ENCODE assay signal across 10 cellular contexts in genomic region chr12:75964150-75964549, GRCh38.
DNase-seq lines count a peak whose midpoint lies in the region; ATAC-seq and TF ChIP-seq lines count a peak whose summit lies in the region.
"Had no signal": no experiment of that assay in that cellular context is flagged by ENCODE, and none has a peak within 500 bp of the region (broad histone marks: within the 10 kb centered on the region; RNA-seq: fewer than 3 reads in every experiment).

No MANE protein-coding gene starts in this region.

- H3K27me3 Mint-ChIP-seq in activated T-cell treated with anti-CD3 and anti-CD28 coated beads, Interleukin-2, amount 50 U/mL, for 72 hours (ENCODE audit: low read depth) = peaks cover 7% of the 10 kb centered on the region
- H3K27me3 Mint-ChIP-seq in effector memory CD8-positive, alpha-beta T cell = no peaks in the 10 kb centered on the region
- peaks cover 3% of the 10 kb centered on the region for H3K27me3 Mint-ChIP-seq in endothelial cell (ENCODE audit: unreplicated experiment)

- TF ChIP-seq CTCF in upper lobe of left lung (IDR thresholded peaks at IDR 0.05) (no peak), endothelial cell (IDR thresholded peaks at IDR 0.05; ENCODE audit: unreplicated experiment) (no peak)

- no peak overlapping the region for H3K4me3 ChIP-seq in upper lobe of left lung

- H3K4me3 Mint-ChIP-seq in activated T-cell treated with anti-CD3 and anti-CD28 coated beads, Interleukin-2, amount 50 U/mL, for 72 hours = no peak overlapping the region
- H3K4me3 Mint-ChIP-seq in effector memory CD8-positive, alpha-beta T cell = no peak overlapping the region
- no peak overlapping the region for H3K4me3 Mint-ChIP-seq in endothelial cell (ENCODE audit: unreplicated experiment)

- H3K27ac Mint-ChIP-seq in activated T-cell treated with anti-CD3 and anti-CD28 coated beads, Interleukin-2, amount 50 U/mL, for 72 hours = peak overlapping the region; percentile 28
- no peak overlapping the region for H3K27ac Mint-ChIP-seq in effector memory CD8-positive, alpha-beta T cell
- no peak overlapping the region for H3K27ac Mint-ChIP-seq in endothelial cell (ENCODE audit: unreplicated experiment)

- 15 to 42% methylated on average over 1 of the region's 1 CpG for WGBS in upper lobe of left lung, 2 donors

- H3K27me3 ChIP-seq in upper lobe of left lung = no peaks in the 10 kb centered on the region

- H3K9me3 ChIP-seq in upper lobe of left lung = no peaks in the 10 kb centered on the region

- H3K27ac ChIP-seq in upper lobe of left lung = no peak overlapping the region

- no peaks in the 10 kb centered on the region for H3K9me3 Mint-ChIP-seq in activated T-cell treated with anti-CD3 and anti-CD28 coated beads, Interleukin-2, amount 50 U/mL, for 72 hours
- no peaks in the 10 kb centered on the region for H3K9me3 Mint-ChIP-seq in effector memory CD8-positive, alpha-beta T cell
- H3K9me3 Mint-ChIP-seq in endothelial cell (ENCODE audit: unreplicated experiment) = no peaks in the 10 kb centered on the region

- H3K36me3 ChIP-seq in upper lobe of left lung = no peaks in the 10 kb centered on the region

- peaks cover 33% of the 10 kb centered on the region for H3K4me1 Mint-ChIP-seq in activated T-cell treated with anti-CD3 and anti-CD28 coated beads, Interleukin-2, amount 50 U/mL, for 72 hours (ENCODE audit: low read depth)
- H3K4me1 Mint-ChIP-seq in effector memory CD8-positive, alpha-beta T cell (ENCODE audit: low read depth in 2 of 2) = peaks cover 8 to 18% of the 10 kb centered on the region in 2 donors
- H3K4me1 Mint-ChIP-seq in endothelial cell (ENCODE audit: unreplicated experiment) = peaks cover 24% of the 10 kb centered on the region

- no peak for TF ChIP-seq POLR2A in upper lobe of left lung (IDR thresholded peaks at IDR 0.05)

- DNase-seq in activated T-cell treated with anti-CD3 and anti-CD28 coated beads, Interleukin-2, amount 50 U/mL, for 72 hours = no peak
- DNase-seq in activated T-cell treated with anti-CD3 and anti-CD28 coated beads, Interleukin-2, amount 50 U/mL, for 1 hour = no peak
- DNase-seq in Kasumi-1 (lab: John Stamatoyannopoulos, UW) (peak; percentile 85 to 86), upper lobe of left lung (peak in 1 of 2 donors; percentile 80), endothelial cell (ENCODE audit: low spot score) (no peak), NCI-H446 (lab: John Stamatoyannopoulos, UW) (no peak)
- DNase-seq in effector memory CD8-positive, alpha-beta T cell = no peak
- DNase-seq: foreskin melanocyte, NCI-H748 treated with DMSO at 0.1 percent for 48 hours had no signal

- peaks cover 0 to 1% of the 10 kb centered on the region in 2 donors for H3K36me3 Mint-ChIP-seq in activated T-cell treated with anti-CD3 and anti-CD28 coated beads, Interleukin-2, amount 50 U/mL, for 72 hours (ENCODE audit: insufficient read depth in 2 of 2)
- no peaks in the 10 kb centered on the region for H3K36me3 Mint-ChIP-seq in effector memory CD8-positive, alpha-beta T cell (ENCODE audit: insufficient read depth)
- H3K36me3 Mint-ChIP-seq in endothelial cell (ENCODE audit: low read depth, unreplicated experiment) = peaks cover 5% of the 10 kb centered on the region

- peaks cover 8 to 21% (median 13%) of the 10 kb centered on the region in 4 donors for H3K4me1 ChIP-seq in upper lobe of left lung

- no peak for ATAC-seq in activated T-cell treated with anti-CD3 and anti-CD28 coated beads, Interleukin-2, amount 50 U/mL, for 72 hours (replicated peaks in 1 of 2)
- ATAC-seq in effector memory CD8-positive, alpha-beta T cell (replicated peaks) = peak; percentile 45
- ATAC-seq in upper lobe of left lung (ENCODE audit: low FRiP score in 2 of 2) (peak; percentile 72 to 86), HG03457 (IDR thresholded peaks at IDR 0.05; ENCODE audit: unreplicated experiment) (no peak)

- TF ChIP-seq EP300 in upper lobe of left lung (IDR thresholded peaks at IDR 0.05) = no peak

Comparison
In these comparisons a context has a peak if more than half of its experiments do, and no peak if none do; other contexts are left out.
1. ATAC-seq: peak in effector memory CD8-positive, alpha-beta T cell (single experiment) and upper lobe of left lung (2 of 2); none in activated T-cell treated with anti-CD3 and anti-CD28 coated beads, Interleukin-2, amount 50 U/mL, for 72 hours (0 of 2) and HG03457 (single experiment).
2. DNase-seq: peak in Kasumi-1 (2 of 2); none in activated T-cell treated with anti-CD3 and anti-CD28 coated beads, Interleukin-2, amount 50 U/mL, for 72 hours (0 of 2), activated T-cell treated with anti-CD3 and anti-CD28 coated beads, Interleukin-2, amount 50 U/mL, for 1 hour (single experiment), effector memory CD8-positive, alpha-beta T cell (0 of 3), endothelial cell (single experiment) and NCI-H446 (0 of 2).